ENCODE assay signal across 18 cellular contexts in the genomic region with DNA sequence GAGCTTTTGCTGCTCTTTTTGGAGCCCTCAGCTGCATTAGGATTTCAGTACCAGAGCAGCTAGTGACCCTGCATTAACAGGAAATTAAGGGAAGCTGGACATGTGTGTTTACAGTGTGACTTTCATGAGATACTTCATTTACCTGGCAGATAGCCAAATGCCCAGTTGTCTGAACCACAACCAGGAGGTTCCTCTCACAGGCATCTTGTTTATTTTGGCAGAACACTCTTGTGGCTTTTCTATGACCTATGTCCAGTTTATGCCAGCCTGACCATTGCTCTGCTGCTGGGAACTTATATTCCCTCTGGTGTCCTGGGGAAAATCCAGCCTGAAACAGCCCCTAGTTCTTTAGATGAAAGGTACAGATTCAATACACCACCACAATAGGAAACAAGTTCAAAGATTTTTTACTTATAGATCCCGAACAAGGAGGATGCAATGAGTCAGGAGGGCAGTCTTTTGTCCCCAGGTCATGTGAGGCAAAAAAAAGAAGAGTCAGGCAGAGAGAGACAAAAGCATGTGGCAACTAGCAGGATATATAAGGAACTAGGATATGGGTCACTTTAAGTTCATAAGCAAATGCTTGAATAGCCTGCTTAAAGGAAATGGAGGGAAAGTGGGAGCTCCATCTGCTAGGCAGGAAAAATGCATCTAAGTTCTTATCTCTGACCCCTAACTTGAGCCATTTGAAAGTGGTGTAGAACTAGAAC.
A peak's percentile ranks its signal among the peaks of the same experiment; 100 is the strongest.
DNase-seq lines count a peak whose midpoint lies in the region; ATAC-seq, FAIRE-seq and TF ChIP-seq lines count a peak whose summit lies in the region.
"Had no signal": no experiment of that assay in that cellular context is flagged by ENCODE, and none has a peak within 500 bp of the region (broad histone marks: within the 10 kb centered on the region; RNA-seq: fewer than 3 reads in every experiment).

No MANE protein-coding gene starts in this region.

- DNase-seq in Daoy (ENCODE audit: low read depth): peak; percentile 34
- DNase-seq in NCI-H2029 (lab: John Stamatoyannopoulos, UW): peak; percentile 58
- no peak for DNase-seq in astrocyte (ENCODE audit: low read depth)
- peak; percentile 79 for DNase-seq in left lobe of liver (ENCODE audit: low spot score)
- no peak for DNase-seq in activated effector memory CD4-positive, alpha-beta T cell treated with Interleukin-2 at 50 U/mL for 16 hours
- DNase-seq in activated CD4-positive, alpha-beta T cell treated with anti-CD3 and anti-CD28 coated beads, Interleukin-2, amount 50 U/mL, for 48 hours: no peak
- DNase-seq: effector memory CD8-positive, alpha-beta T cell; GDM1; hypothalamus; NCI-H2171 had no signal

- no peak overlapping the region for H2AFZ ChIP-seq in astrocyte (ENCODE audit: low read depth, low read length)

- H3K36me3 Mint-ChIP-seq in astrocyte (ENCODE audit: low read depth, unreplicated experiment): no peaks in the 10 kb centered on the region
- H3K36me3 Mint-ChIP-seq: mesothelial cell of epicardium had no signal

- H3K9me3 ChIP-seq in astrocyte (ENCODE audit: insufficient read depth, low read depth, low read length): no peaks in the 10 kb centered on the region
- H3K9me3 ChIP-seq: ascending aorta, SJSA1 had no signal

- H3K4me1 Mint-ChIP-seq in astrocyte (ENCODE audit: low read depth, unreplicated experiment): peaks cover 21% of the 10 kb centered on the region

- H3K4me3 Mint-ChIP-seq in astrocyte (ENCODE audit: unreplicated experiment): no peak overlapping the region
- H3K4me3 Mint-ChIP-seq: activated T-helper 1 cell treated with anti-CD3 and anti-CD28 coated beads, Interleukin-12 subunit alpha, Interleukin-12 subunit beta, Interleukin-2, Interleukin-4 antibody, amounts not matched to agents 30 ng/mL and 10 ng/mL and 1 ng/mL, durations not matched to agents 14 hours and 24 hours and 36 hours; effector memory CD8-positive, alpha-beta T cell; mesothelial cell of epicardium had no signal

- no peaks in the 10 kb centered on the region for H3K9me3 Mint-ChIP-seq in astrocyte (ENCODE audit: unreplicated experiment)
- H3K9me3 Mint-ChIP-seq: activated T-helper 1 cell treated with anti-CD3 and anti-CD28 coated beads, Interleukin-12 subunit alpha, Interleukin-12 subunit beta, Interleukin-2, Interleukin-4 antibody, amounts not matched to agents 30 ng/mL and 10 ng/mL and 1 ng/mL, durations not matched to agents 14 hours and 24 hours and 36 hours; mesothelial cell of epicardium had no signal

- no peaks in the 10 kb centered on the region for H3K36me3 ChIP-seq in astrocyte (ENCODE audit: insufficient read depth, low read length)
- H3K36me3 ChIP-seq: ascending aorta, SJSA1 had no signal

- ATAC-seq in left lobe of liver (peak; percentile 80), GM21528 (IDR thresholded peaks at IDR 0.05; ENCODE audit: low FRiP score, unreplicated experiment) (no peak), GM19463 (IDR thresholded peaks at IDR 0.05; ENCODE audit: unreplicated experiment) (no peak)
- ATAC-seq: activated CD4-positive, CD25-positive, alpha-beta regulatory T cell treated with anti-CD3 and anti-CD28 coated beads, Interleukin-2, amount 50 U/mL, for 24 hours; effector memory CD8-positive, alpha-beta T cell had no signal

- FAIRE-seq in astrocyte (lab: Jason Lieb, UNC): no peak

- H3K27me3 ChIP-seq in astrocyte (ENCODE audit: insufficient read depth, low read length): no peaks in the 10 kb centered on the region
- H3K27me3 ChIP-seq: ascending aorta, SJSA1 had no signal

- TF ChIP-seq CTCF in astrocyte (IDR thresholded peaks at IDR 0.05; ENCODE audit: insufficient read depth, low read depth, low read length): no peak

- H3K9ac ChIP-seq in astrocyte (ENCODE audit: low read length): no peak overlapping the region
- H3K9ac ChIP-seq: KMS-11 had no signal

- H3K27me3 Mint-ChIP-seq in astrocyte (ENCODE audit: low read depth, unreplicated experiment): peaks cover 15% of the 10 kb centered on the region
- H3K27me3 Mint-ChIP-seq: effector memory CD8-positive, alpha-beta T cell had no signal

- H3K79me2 ChIP-seq in astrocyte (ENCODE audit: insufficient read depth, low read length): no peaks in the 10 kb centered on the region

- no peaks in the 10 kb centered on the region for H3K4me1 ChIP-seq in astrocyte (ENCODE audit: insufficient read depth, low read length)
- H3K4me1 ChIP-seq: ascending aorta, SJSA1 had no signal

- no peak overlapping the region for H3K27ac ChIP-seq in astrocyte (ENCODE audit: low read depth, low read length)
- H3K27ac ChIP-seq: ascending aorta, KMS-11, SJSA1 had no signal

- no peak overlapping the region for H3K4me3 ChIP-seq in astrocyte (ENCODE audit: insufficient read depth, low read depth, low read length)
- H3K4me3 ChIP-seq: ascending aorta, SJSA1 had no signal

- no peaks in the 10 kb centered on the region for H4K20me1 ChIP-seq in astrocyte (ENCODE audit: insufficient read depth, low read length)

- no peak overlapping the region for H3K4me2 ChIP-seq in astrocyte (ENCODE audit: low read length)
- H3K4me2 ChIP-seq: KMS-11 had no signal

- H3K27ac Mint-ChIP-seq in astrocyte (ENCODE audit: unreplicated experiment): peak overlapping the region; percentile 22
- H3K27ac Mint-ChIP-seq: activated T-helper 1 cell treated with anti-CD3 and anti-CD28 coated beads, Interleukin-12 subunit alpha, Interleukin-12 subunit beta, Interleukin-2, Interleukin-4 antibody, amounts not matched to agents 30 ng/mL and 10 ng/mL and 1 ng/mL, durations not matched to agents 14 hours and 24 hours and 36 hours; mesothelial cell of epicardium had no signal

Comparison
In these comparisons a context has a peak if more than half of its experiments do, and no peak if none do; other contexts are left out.
1. DNase-seq: peak in Daoy (single experiment), NCI-H2029 (single experiment) and left lobe of liver (single experiment); none in astrocyte (single experiment), activated effector memory CD4-positive, alpha-beta T cell treated with Interleukin-2 at 50 U/mL for 16 hours (single experiment) and activated CD4-positive, alpha-beta T cell treated with anti-CD3 and anti-CD28 coated beads, Interleukin-2, amount 50 U/mL, for 48 hours (0 of 2).